Comparison of ENCODE assay signal across 8 cellular contexts in the genomic region with DNA sequence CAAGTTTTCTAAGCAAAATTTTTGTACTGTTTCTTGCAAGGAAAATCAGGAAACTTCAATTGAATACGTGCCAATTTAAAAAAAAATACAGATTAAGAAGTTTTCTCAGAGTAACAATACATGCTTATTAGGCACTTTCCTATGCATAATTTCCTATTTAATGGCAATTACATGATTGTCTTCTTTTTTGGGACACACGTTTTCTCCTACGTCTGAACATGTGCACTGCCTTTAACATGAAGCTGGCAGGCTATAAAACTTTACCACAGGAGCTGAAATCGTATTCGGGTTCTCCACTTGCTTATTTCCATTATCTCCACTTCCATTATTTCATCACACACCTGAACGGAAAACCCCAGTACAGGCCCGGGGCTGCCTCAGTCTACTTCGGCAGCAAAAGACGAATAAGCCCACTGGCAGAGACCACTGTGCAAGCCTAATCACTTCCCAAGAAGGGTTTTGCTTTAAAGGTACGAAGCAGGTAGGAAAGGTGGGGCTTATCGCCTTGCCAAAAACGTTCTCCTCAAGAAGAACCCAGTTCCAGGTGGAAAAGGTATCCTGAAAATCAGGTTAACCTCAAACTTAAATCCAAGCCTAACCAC. TPM values are rescaled to one million over a fixed set of nuclear protein-coding genes. Genes with fewer than 3 reads are reported as not detected.
DNase-seq lines count a peak whose midpoint lies in the region; ATAC-seq and TF ChIP-seq lines count a peak whose summit lies in the region.

No MANE protein-coding gene starts in this region.

- peaks cover 33 to 58% (median 38%) of the 10 kb centered on the region in 11 experiments for H3K36me3 ChIP-seq in BLaER1 treated with 17β-estradiol and CSF1 and Interleukin-3, amounts not matched to agents 10 nM and 100 nM
- H3K36me3 ChIP-seq in brain microvascular endothelial cell (replicated peaks): no peaks in the 10 kb centered on the region
- H3K36me3 ChIP-seq in vagina: peaks cover 0 to 13% of the 10 kb centered on the region in 2 donors

- ATAC-seq in HG03066 (IDR thresholded peaks at IDR 0.05; ENCODE audit: low read depth, unreplicated experiment) (peak; percentile 4), memory B cell (ENCODE audit: low read depth) (no peak), GM19463 (IDR thresholded peaks at IDR 0.05; ENCODE audit: unreplicated experiment) (no peak), HG02973 (IDR thresholded peaks at IDR 0.05; ENCODE audit: unreplicated experiment) (no peak)

- intact Hi-C loops in vagina (cut with DNase I): no loop called here

- peak overlapping the region; percentile 83 to 95 (median 93) for H3K27ac ChIP-seq in BLaER1 treated with 17β-estradiol and CSF1 and Interleukin-3, amounts not matched to agents 10 nM and 100 nM
- peak overlapping the region; percentile 83 for H3K27ac ChIP-seq in brain microvascular endothelial cell
- peak overlapping the region; percentile 98 for H3K27ac ChIP-seq in vagina

- TF ChIP-seq POLR2A in vagina (IDR thresholded peaks at IDR 0.05): no peak

- peaks cover 32% of the 10 kb centered on the region for H3K4me1 Mint-ChIP-seq in memory B cell

- no peaks in the 10 kb centered on the region for H3K27me3 ChIP-seq in BLaER1 treated with 17β-estradiol and CSF1 and Interleukin-3, amounts not matched to agents 10 nM and 100 nM
- no peaks in the 10 kb centered on the region for H3K27me3 ChIP-seq in brain microvascular endothelial cell (replicated peaks)
- H3K27me3 ChIP-seq in vagina: no peaks in the 10 kb centered on the region

- peak overlapping the region; percentile 81 to 95 (median 90) for H3K9ac ChIP-seq in BLaER1 treated with 17β-estradiol and CSF1 and Interleukin-3, amounts not matched to agents 10 nM and 100 nM

- H3K4me2 ChIP-seq in BLaER1 treated with 17β-estradiol and CSF1 and Interleukin-3, amounts not matched to agents 10 nM and 100 nM: peak overlapping the region; percentile 78 to 98 (median 88)

- H3K4me1 ChIP-seq in BLaER1 treated with 17β-estradiol and CSF1 and Interleukin-3, amounts not matched to agents 10 nM and 100 nM: peaks cover 29 to 57% (median 40%) of the 10 kb centered on the region in 10 experiments
- peaks cover 52% of the 10 kb centered on the region for H3K4me1 ChIP-seq in vagina

- peaks cover 2% of the 10 kb centered on the region for H3K9me3 Mint-ChIP-seq in memory B cell

- peaks cover 12 to 19% (median 15%) of the 10 kb centered on the region in 11 experiments for H3K9me3 ChIP-seq in BLaER1 treated with 17β-estradiol and CSF1 and Interleukin-3, amounts not matched to agents 10 nM and 100 nM (replicated peaks in 1 of 11)
- H3K9me3 ChIP-seq in vagina: no peaks in the 10 kb centered on the region

- in situ Hi-C loops in brain microvascular endothelial cell (cut with HindIII; ENCODE audit: low pct_ligation_motif_present, low sequenced_read_pairs): no loop called here

- no peaks in the 10 kb centered on the region for H3K27me3 Mint-ChIP-seq in memory B cell

- H3K4me3 Mint-ChIP-seq in memory B cell: peak overlapping the region; percentile 97

- peaks cover 0 to 18% (median 0%) of the 10 kb centered on the region in 11 experiments; a peak in 2 of 22 replicates for H4K20me1 ChIP-seq in BLaER1 treated with 17β-estradiol and CSF1 and Interleukin-3, amounts not matched to agents 10 nM and 100 nM

- no peak for TF ChIP-seq CTCF in brain microvascular endothelial cell (IDR thresholded peaks at IDR 0.05; ENCODE audit: low read depth, low read length, missing control alignments)
- no peak for TF ChIP-seq CTCF in vagina (IDR thresholded peaks at IDR 0.05)

- H3K27ac Mint-ChIP-seq in memory B cell: peak overlapping the region; percentile 96

- peak overlapping the region; percentile 71 to 90 (median 81) for H3K4me3 ChIP-seq in BLaER1 treated with 17β-estradiol and CSF1 and Interleukin-3, amounts not matched to agents 10 nM and 100 nM
- peak overlapping the region; percentile 83 for H3K4me3 ChIP-seq in brain microvascular endothelial cell (ENCODE audit: low read depth, low read length)
- peak overlapping the region; percentile 79 to 93 for H3K4me3 ChIP-seq in vagina

- DNase-seq in brain microvascular endothelial cell (no peak), memory B cell (ENCODE audit: low spot score in 2 of 2) (no peak), vagina (ENCODE audit: extremely low spot score in 2 of 2) (no peak), NCI-H82 treated with DMSO at 0.1 percent for 48 hours (lab: John Stamatoyannopoulos, UW; ENCODE audit: unreplicated experiment) (no peak)

- peaks cover 15% of the 10 kb centered on the region for H3K36me3 Mint-ChIP-seq in memory B cell

RNA-seq across cellular contexts. Expression of gene RCHY1, which starts 0.6 kb away (rescaled TPM):
- 17.2 TPM for total RNA-seq in vagina

RNA-seq across cellular contexts. Expression of gene THAP6, which starts 0.6 kb away (rescaled TPM):
- total RNA-seq in vagina: 16.7 TPM

RNA-seq across cellular contexts. Expression of gene ODAPH, which starts 42.2 kb away (rescaled TPM):
- not detected for total RNA-seq in vagina
